8 cellular contexts compared by ENCODE assay signal in the genomic region with DNA sequence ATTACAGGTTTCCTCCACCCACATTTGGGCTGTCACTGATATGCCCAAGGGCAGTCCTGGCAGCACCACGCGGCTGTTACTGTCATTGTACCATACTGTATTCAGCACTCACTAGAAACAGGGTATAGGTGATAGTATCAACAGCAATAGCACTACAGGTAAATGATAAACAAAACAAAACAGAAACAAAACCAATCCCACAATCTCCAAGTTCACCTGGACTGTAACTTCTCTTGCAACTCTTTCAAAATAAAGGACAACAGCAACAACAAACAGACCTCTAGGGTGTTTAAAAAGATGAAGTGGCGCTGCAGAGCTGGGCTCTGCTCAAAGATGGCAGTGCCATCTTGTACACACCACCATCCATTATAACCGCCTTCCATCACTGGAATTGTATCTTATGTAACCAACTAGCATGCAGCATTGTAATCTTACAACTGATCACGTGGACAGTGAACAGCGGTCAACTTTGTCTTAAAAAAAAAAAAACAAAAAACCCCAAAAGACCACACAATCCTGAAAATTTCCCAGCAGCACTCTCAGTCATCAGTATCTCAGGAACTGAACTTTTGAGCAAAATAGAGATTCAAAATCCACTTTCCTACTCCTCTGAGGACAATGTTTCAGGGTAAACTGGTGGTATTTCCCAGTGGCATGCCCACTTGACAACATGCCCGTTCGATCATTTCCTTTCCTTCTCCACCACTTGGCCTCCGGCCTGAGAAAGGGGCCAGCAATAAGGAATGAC. TPM values are rescaled to one million over a fixed set of nuclear protein-coding genes. Genes with fewer than 3 reads are reported as not detected.
DNase-seq lines count a peak whose midpoint lies in the region; ATAC-seq, FAIRE-seq and TF ChIP-seq lines count a peak whose summit lies in the region.

No MANE protein-coding gene starts in this region.

- no peak overlapping the region for H2AFZ ChIP-seq in keratinocyte (ENCODE audit: control insufficient read depth, low read length)

- H3K9me3 ChIP-seq in BE2C = no peaks in the 10 kb centered on the region
- H3K9me3 ChIP-seq in keratinocyte (ENCODE audit: control insufficient read depth, low read depth, low read length) = no peaks in the 10 kb centered on the region

- no peaks in the 10 kb centered on the region for H3K9me3 Mint-ChIP-seq in HFFc6

- H3K4me1 ChIP-seq in BE2C (peaks cover 18% of the 10 kb centered on the region), keratinocyte (ENCODE audit: control insufficient read depth, extremely low read depth, insufficient read depth, low read length) (peaks cover 32% of the 10 kb centered on the region)

- H3K36me3 ChIP-seq in BE2C (peaks cover 73% of the 10 kb centered on the region), keratinocyte (ENCODE audit: control insufficient read depth in 2 of 2, extremely low read depth in 1 of 2, insufficient read depth in 2 of 2, low read length in 2 of 2) (peaks cover 11 to 44% of the 10 kb centered on the region in 2 experiments)

- peaks cover 69% of the 10 kb centered on the region for H3K4me1 Mint-ChIP-seq in HFFc6 (ENCODE audit: low read depth)

- H3K27me3 ChIP-seq in BE2C = no peaks in the 10 kb centered on the region
- H3K27me3 ChIP-seq in keratinocyte (ENCODE audit: control insufficient read depth, extremely low read depth, insufficient read depth, low read length) = no peaks in the 10 kb centered on the region

- H3K36me3 Mint-ChIP-seq in HFFc6 (ENCODE audit: low read depth) = peaks cover 50% of the 10 kb centered on the region

- H3K4me3 ChIP-seq in BE2C (ENCODE audit: low read depth, low read length) = peak overlapping the region; percentile 75
- H3K4me3 ChIP-seq in keratinocyte (ENCODE audit: control insufficient read depth in 2 of 3, extremely low read depth in 1 of 3, insufficient read depth in 2 of 3, low read depth in 1 of 3, low read length in 3 of 3) = peak overlapping the region; percentile 79 to 97 (median 84)

- H3K9me1 ChIP-seq in keratinocyte (ENCODE audit: control insufficient read depth, extremely low read depth, insufficient read depth, low read length) = no peaks in the 10 kb centered on the region

- peak; percentile 64 for DNase-seq in BE2C
- DNase-seq in HFFc6 = peak; percentile 50
- DNase-seq in RCC 7860 (ENCODE audit: low spot score) = peak; percentile 40
- DNase-seq in astrocyte of the hippocampus (ENCODE audit: low read depth, low spot score) = peak; percentile 70
- no peak for DNase-seq in keratinocyte (ENCODE audit: low read depth, low spot score)
- DNase-seq in stimulated activated CD4-positive, alpha-beta T cell treated with anti-CD3 and anti-CD28 coated beads, Interleukin-2, amount 100 ng/mL, for 4 hours (ENCODE audit: low read depth) = peak; percentile 59
- no peak for DNase-seq in COLO829 (ENCODE audit: low spot score)

- peak overlapping the region; percentile 97 for H3K4me3 Mint-ChIP-seq in HFFc6

- H3K4me2 ChIP-seq in keratinocyte (ENCODE audit: control insufficient read depth, extremely low read depth, insufficient read depth, low read depth, low read length) = peak overlapping the region; percentile 100

- H3K27ac Mint-ChIP-seq in HFFc6 = peak overlapping the region; percentile 90

- H3K27me3 Mint-ChIP-seq in HFFc6 (ENCODE audit: insufficient read depth) = peaks cover 18% of the 10 kb centered on the region

- TF ChIP-seq CTCF in BE2C (IDR thresholded peaks at IDR 0.05; ENCODE audit: low read depth, low read length) (peak; percentile 13; the same call in 1 of the 2 replicates), HFFc6 (IDR thresholded peaks at IDR 0.05) (peak; percentile 16; the same call in 1 of the 2 replicates), keratinocyte (optimal IDR thresholded peaks at IDR 0.05 in 1 of 3, IDR thresholded peaks at IDR 0.05 in 1 of 3, conservative IDR thresholded peaks at IDR 0.05 in 1 of 3; ENCODE audit: extremely low read depth in 1 of 3, insufficient read depth in 2 of 3, low read length in 3 of 3) (peak in 1 of 3 experiments; percentile 16)

- FAIRE-seq in RCC 7860 (lab: Jason Lieb, UNC) (no peak), keratinocyte (lab: Jason Lieb, UNC) (no peak)

- dilution Hi-C loops in keratinocyte (cut with MboI; ENCODE audit: extremely low pct_ligation_motif_present, low sequenced_read_pairs) = no loop called here

- H3K27ac ChIP-seq in keratinocyte (ENCODE audit: control insufficient read depth, insufficient read depth, low read length) = peak overlapping the region; percentile 95

- peaks cover 10% of the 10 kb centered on the region for H4K20me1 ChIP-seq in keratinocyte (ENCODE audit: control insufficient read depth, extremely low read depth, insufficient read depth, low read length)

- H3K79me2 ChIP-seq in keratinocyte (ENCODE audit: control insufficient read depth, insufficient read depth, low read length) = peaks cover 74% of the 10 kb centered on the region

- ATAC-seq in HG03175 (IDR thresholded peaks at IDR 0.05; ENCODE audit: unreplicated experiment) = no peak

- H3K9ac ChIP-seq in keratinocyte (ENCODE audit: control insufficient read depth, extremely low read depth, insufficient read depth, low read length) = peak overlapping the region; percentile 99

RNA-seq across cellular contexts. Expression of gene IRF2BP2, which starts 3.8 kb away (rescaled TPM):
- 199 TPM for polyA plus RNA-seq in BE2C (2012; ENCODE audit: insufficient read depth, insufficient read length, low read depth)
- total RNA-seq in HFFc6 (2021; fragmentation: NEBNext Ultra II Directional; extraction: Animal tissue kit (Norgen Biotek cat#: 25700)) = 10 to 100 TPM; 58.6 to 87.1 (median 73.2) TPM
- polyA plus RNA-seq in keratinocyte = 29.9 to 59.7 TPM (median 40.2 TPM) in 3 replicates
- 22.8 TPM for polyA plus RNA-seq in keratinocyte (2011; ENCODE audit: low read depth)
- polyA plus RNA-seq in keratinocyte (2011; cell fraction: cytosol; rRNA removed) = 31.4 and 43.0 TPM in 2 replicates
- 108 and 150 TPM in 2 replicates for polyA plus RNA-seq in keratinocyte (2011; cell fraction: nucleus; rRNA removed)
- 67.8 and 84.7 TPM in 2 replicates for polyA plus RNA-seq in keratinocyte (2012; ENCODE audit: low replicate concordance)
- polyA minus RNA-seq in keratinocyte = 53.6 to 120 TPM (median 53.7 TPM) in 3 replicates
- 87.9 TPM for polyA minus RNA-seq in keratinocyte (2011; cell fraction: cytosol; rRNA and poly(A)+ RNA removed)
- 76.1 and 79.2 TPM in 2 replicates for polyA minus RNA-seq in keratinocyte (2011; cell fraction: nucleus; rRNA and poly(A)+ RNA removed)

Comparison
In these comparisons a context has a peak if more than half of its experiments do, and no peak if none do; other contexts are left out.
1. DNase-seq: peak in BE2C (single experiment), HFFc6 (single experiment), RCC 7860 (single experiment), astrocyte of the hippocampus (single experiment) and stimulated activated CD4-positive, alpha-beta T cell treated with anti-CD3 and anti-CD28 coated beads, Interleukin-2, amount 100 ng/mL, for 4 hours (single experiment); none in keratinocyte (single experiment) and COLO829 (single experiment).